Comparison of ENCODE assay signal across 17 cellular contexts in the genomic region with DNA sequence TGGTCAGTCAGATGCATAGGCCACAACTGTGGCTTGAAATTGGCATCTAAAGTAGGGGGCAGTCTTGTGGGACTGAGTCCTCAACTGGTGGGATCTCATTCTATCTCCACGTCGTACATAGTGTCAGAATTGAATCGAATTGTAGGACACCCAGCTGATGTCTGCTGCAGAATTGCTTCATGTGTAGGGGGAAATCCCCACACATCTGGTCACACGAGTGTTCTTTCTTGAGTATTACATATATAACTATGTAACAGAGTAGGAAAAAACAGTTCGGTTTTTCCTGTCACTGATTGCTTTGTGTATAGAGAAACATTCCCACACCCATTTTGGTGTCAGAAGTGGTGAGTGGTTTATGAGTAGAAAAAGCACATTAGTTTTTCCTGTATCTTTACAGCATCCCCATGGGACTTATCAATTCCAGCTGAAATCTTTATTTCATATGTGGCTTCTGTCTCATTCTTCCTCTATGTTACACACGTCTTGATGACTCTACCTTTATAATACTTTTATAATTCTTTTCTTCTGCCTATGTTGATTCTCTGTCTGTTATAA.
DNase-seq lines count a peak whose midpoint lies in the region; ATAC-seq, FAIRE-seq and TF ChIP-seq lines count a peak whose summit lies in the region.
"Had no signal": no experiment of that assay in that cellular context is flagged by ENCODE, and none has a peak within 500 bp of the region (broad histone marks: within the 10 kb centered on the region; RNA-seq: fewer than 3 reads in every experiment).

No MANE protein-coding gene starts in this region.

- peaks cover 2% of the 10 kb centered on the region for H3K27me3 Mint-ChIP-seq in T-helper 2 cell treated with Interferon-gamma antibody and Interleukin-4, amounts not matched to agents 5 μg/mL and 100 μg/mL, for 36 hours (ENCODE audit: low read depth)
- H3K27me3 Mint-ChIP-seq in activated T-helper 17 cell treated with anti-CD3 and anti-CD28 coated beads, Interleukin-2, amount 50 U/mL, for 72 hours, result peaks cover 10% of the 10 kb centered on the region
- peaks cover 3 to 9% of the 10 kb centered on the region in 2 donors for H3K27me3 Mint-ChIP-seq in natural killer cell treated with Interleukin-12 subunit alpha and Interleukin-12 subunit beta and Interleukin-15 and Interleukin-18, amount 100 ng/mL, for 72 hours

- H3K27ac Mint-ChIP-seq in T-helper 2 cell treated with Interferon-gamma antibody and Interleukin-4, amounts not matched to agents 5 μg/mL and 100 μg/mL, for 36 hours, result peak overlapping the region; percentile 38
- no peak overlapping the region for H3K27ac Mint-ChIP-seq in activated T-helper 17 cell treated with anti-CD3 and anti-CD28 coated beads, Interleukin-2, amount 50 U/mL, for 72 hours
- peak overlapping the region in 1 of 2 donors; percentile 69 for H3K27ac Mint-ChIP-seq in natural killer cell treated with Interleukin-12 subunit alpha and Interleukin-12 subunit beta and Interleukin-15 and Interleukin-18, amount 100 ng/mL, for 72 hours

- peaks cover 9% of the 10 kb centered on the region for H3K9me3 Mint-ChIP-seq in T-helper 2 cell treated with Interferon-gamma antibody and Interleukin-4, amounts not matched to agents 5 μg/mL and 100 μg/mL, for 36 hours
- no peaks in the 10 kb centered on the region for H3K9me3 Mint-ChIP-seq in activated T-helper 17 cell treated with anti-CD3 and anti-CD28 coated beads, Interleukin-2, amount 50 U/mL, for 72 hours
- H3K9me3 Mint-ChIP-seq in natural killer cell treated with Interleukin-12 subunit alpha and Interleukin-12 subunit beta and Interleukin-15 and Interleukin-18, amount 100 ng/mL, for 72 hours, result no peaks in the 10 kb centered on the region

- peaks cover 1% of the 10 kb centered on the region for H3K36me3 Mint-ChIP-seq in T-helper 2 cell treated with Interferon-gamma antibody and Interleukin-4, amounts not matched to agents 5 μg/mL and 100 μg/mL, for 36 hours (ENCODE audit: low read depth)
- no peaks in the 10 kb centered on the region for H3K36me3 Mint-ChIP-seq in activated T-helper 17 cell treated with anti-CD3 and anti-CD28 coated beads, Interleukin-2, amount 50 U/mL, for 72 hours (ENCODE audit: low read depth)
- H3K36me3 Mint-ChIP-seq in natural killer cell treated with Interleukin-12 subunit alpha and Interleukin-12 subunit beta and Interleukin-15 and Interleukin-18, amount 100 ng/mL, for 72 hours, result no peaks in the 10 kb centered on the region

- peak; percentile 31 for FAIRE-seq in GM12891 (lab: Jason Lieb, UNC)
- FAIRE-seq: D721Med, H1 had no signal

- no peak for TF ChIP-seq CTCF in fibroblast of mammary gland (conservative IDR thresholded peaks at IDR 0.05; ENCODE audit: control insufficient read depth, insufficient read depth, low read depth, low read length)

- no peak overlapping the region for H3K4me3 ChIP-seq in fibroblast of mammary gland (ENCODE audit: control insufficient read depth, low read depth, low read length)

- H3K4me3 Mint-ChIP-seq in T-helper 2 cell treated with Interferon-gamma antibody and Interleukin-4, amounts not matched to agents 5 μg/mL and 100 μg/mL, for 36 hours, result no peak overlapping the region
- H3K4me3 Mint-ChIP-seq in activated T-helper 17 cell treated with anti-CD3 and anti-CD28 coated beads, Interleukin-2, amount 50 U/mL, for 72 hours, result no peak overlapping the region
- no peak overlapping the region for H3K4me3 Mint-ChIP-seq in natural killer cell treated with Interleukin-12 subunit alpha and Interleukin-12 subunit beta and Interleukin-15 and Interleukin-18, amount 100 ng/mL, for 72 hours

- DNase-seq in T-helper 2 cell treated with Interferon-gamma antibody and Interleukin-4, amounts not matched to agents 5 μg/mL and 100 μg/mL, for 36 hours (ENCODE audit: low spot score), result no peak
- DNase-seq in T-helper 2 cell, result no peak
- no peak for DNase-seq in GM12891 (ENCODE audit: insufficient read length, low spot score)
- DNase-seq in fibroblast of mammary gland (ENCODE audit: low read depth), result peak; percentile 54
- DNase-seq in hypothalamus (lab: John Stamatoyannopoulos, UW), result no peak
- no peak for DNase-seq in natural killer cell treated with Interleukin-12 subunit alpha and Interleukin-12 subunit beta and Interleukin-15 and Interleukin-18, amount 100 ng/mL, for 72 hours (ENCODE audit: low spot score)
- DNase-seq: AML-193, KG1, NCI-H1694 treated with DMSO at 0.1 percent for 48 hours, NCI-H226, NCI-H524, OCI-M1, SIG-M5 had no signal

- peak; percentile 63 for ATAC-seq in HG02870 (IDR thresholded peaks at IDR 0.05; ENCODE audit: unreplicated experiment)
- ATAC-seq in activated T-helper 17 cell treated with anti-CD3 and anti-CD28 coated beads, Interleukin-2, amount 50 U/mL, for 72 hours (replicated peaks), result no peak
- no peak for ATAC-seq in natural killer cell treated with Interleukin-12 subunit alpha and Interleukin-12 subunit beta and Interleukin-15 and Interleukin-18, amount 100 ng/mL, for 72 hours

- peaks cover 14% of the 10 kb centered on the region for H3K4me1 Mint-ChIP-seq in T-helper 2 cell treated with Interferon-gamma antibody and Interleukin-4, amounts not matched to agents 5 μg/mL and 100 μg/mL, for 36 hours (ENCODE audit: low read depth)
- no peaks in the 10 kb centered on the region for H3K4me1 Mint-ChIP-seq in activated T-helper 17 cell treated with anti-CD3 and anti-CD28 coated beads, Interleukin-2, amount 50 U/mL, for 72 hours
- H3K4me1 Mint-ChIP-seq in natural killer cell treated with Interleukin-12 subunit alpha and Interleukin-12 subunit beta and Interleukin-15 and Interleukin-18, amount 100 ng/mL, for 72 hours (ENCODE audit: low read depth in 2 of 2), result peaks cover 0 to 16% of the 10 kb centered on the region in 2 donors

- TF ChIP-seq POLR2A in GM12891 (IDR thresholded peaks at IDR 0.05; ENCODE audit: low read depth, low read length), result no peak

TF ChIP-seq in GM12891, 5 proteins besides CTCF, POLR2A, EP300 and RAD21:
- no peak for TF ChIP-seq POLR2AphosphoS5 (IDR thresholded peaks at IDR 0.05; ENCODE audit: low read depth, low read length)
